25 cellular contexts compared by ENCODE assay signal in the genomic region with DNA sequence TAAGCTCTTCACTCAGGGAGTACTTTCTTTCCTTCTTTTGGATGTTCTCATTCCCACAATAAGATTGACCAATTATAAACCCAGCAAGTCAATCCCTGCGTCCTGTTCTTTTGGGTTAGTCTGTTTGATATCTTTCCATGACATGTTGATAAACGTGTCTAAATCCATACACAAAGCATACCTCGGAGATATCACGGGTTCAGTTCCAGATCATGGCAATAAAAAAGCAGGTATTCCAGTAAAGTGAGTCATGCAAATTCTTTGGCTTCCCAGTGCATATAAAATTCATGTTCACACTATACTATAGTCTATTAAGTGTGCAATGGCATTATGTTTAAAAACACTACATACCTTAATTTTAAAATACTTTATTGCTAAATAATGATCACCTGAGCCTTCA.
"Had no signal": no experiment of that assay in that cellular context is flagged by ENCODE, and none has a peak within 500 bp of the region (broad histone marks: within the 10 kb centered on the region; RNA-seq: fewer than 3 reads in every experiment).

No MANE protein-coding gene starts in this region.

- H3K4me3 Mint-ChIP-seq: activated CD4-positive, alpha-beta memory T cell treated with anti-CD3 and anti-CD28 coated beads, Interleukin-2, amount 10 ng/mL, durations not matched to agents 7 days and 5 days; activated CD4-positive, alpha-beta T cell treated with anti-CD3 and anti-CD28 coated beads, Interleukin-2, amount 10 ng/mL, durations not matched to agents 7 days and 5 days; activated T-cell treated with anti-CD3 and anti-CD28 coated beads, Interleukin-2, amount 50 U/mL, for 24 hours; dendritic cell treated with granulocyte-macrophage colony-stimulating factor and Interleukin-4, amounts not matched to agents 40 ng/mL and 50 ng/mL, for 4 days; naive B cell; nephron progenitor cell; stimulated activated effector memory CD8-positive, alpha-beta T cell treated with anti-CD3 and anti-CD28 coated beads, Interleukin-12 subunit alpha, Interleukin-12 subunit beta, amount 100 ng/mL, for 72 hours; stimulated activated naive CD8-positive, alpha-beta T cell treated with anti-CD3 and anti-CD28 coated beads, Interleukin-15, Interleukin-2, amounts not matched to agents 100 ng/mL and 50 ng/mL, for 24 hours; WTC11 had no signal

- H3K27me3 Mint-ChIP-seq: activated CD4-positive, alpha-beta memory T cell treated with anti-CD3 and anti-CD28 coated beads, Interleukin-2, amount 10 ng/mL, durations not matched to agents 7 days and 5 days; activated CD4-positive, alpha-beta T cell treated with anti-CD3 and anti-CD28 coated beads, Interleukin-2, amount 10 ng/mL, durations not matched to agents 7 days and 5 days; activated T-cell treated with anti-CD3 and anti-CD28 coated beads, Interleukin-2, amount 50 U/mL, for 24 hours; dendritic cell treated with granulocyte-macrophage colony-stimulating factor and Interleukin-4, amounts not matched to agents 40 ng/mL and 50 ng/mL, for 4 days; naive B cell; stimulated activated naive CD8-positive, alpha-beta T cell treated with anti-CD3 and anti-CD28 coated beads, Interleukin-15, Interleukin-2, amounts not matched to agents 100 ng/mL and 50 ng/mL, for 24 hours had no signal

- H3K9me3 ChIP-seq: esophagus squamous epithelium, gastroesophageal sphincter, neutrophil had no signal

- H3K4me1 Mint-ChIP-seq: activated CD4-positive, alpha-beta memory T cell treated with anti-CD3 and anti-CD28 coated beads, Interleukin-2, amount 10 ng/mL, durations not matched to agents 7 days and 5 days; activated CD4-positive, alpha-beta T cell treated with anti-CD3 and anti-CD28 coated beads, Interleukin-2, amount 10 ng/mL, durations not matched to agents 7 days and 5 days; naive B cell; nephron progenitor cell; stimulated activated effector memory CD8-positive, alpha-beta T cell treated with anti-CD3 and anti-CD28 coated beads, Interleukin-12 subunit alpha, Interleukin-12 subunit beta, amount 100 ng/mL, for 72 hours; WTC11 had no signal

- H3K27ac Mint-ChIP-seq: activated CD4-positive, alpha-beta memory T cell treated with anti-CD3 and anti-CD28 coated beads, Interleukin-2, amount 10 ng/mL, durations not matched to agents 7 days and 5 days; activated CD4-positive, alpha-beta T cell treated with anti-CD3 and anti-CD28 coated beads, Interleukin-2, amount 10 ng/mL, durations not matched to agents 7 days and 5 days; activated T-cell treated with anti-CD3 and anti-CD28 coated beads, Interleukin-2, amount 50 U/mL, for 24 hours; dendritic cell treated with granulocyte-macrophage colony-stimulating factor and Interleukin-4, amounts not matched to agents 40 ng/mL and 50 ng/mL, for 4 days; nephron progenitor cell; stimulated activated effector memory CD8-positive, alpha-beta T cell treated with anti-CD3 and anti-CD28 coated beads, Interleukin-12 subunit alpha, Interleukin-12 subunit beta, amount 100 ng/mL, for 72 hours; stimulated activated naive CD8-positive, alpha-beta T cell treated with anti-CD3 and anti-CD28 coated beads, Interleukin-15, Interleukin-2, amounts not matched to agents 100 ng/mL and 50 ng/mL, for 24 hours; WTC11 had no signal

- H3K9me3 Mint-ChIP-seq: WTC11 had no signal

- H3K36me3 ChIP-seq: neutrophil had no signal

- H3K27ac ChIP-seq: esophagus squamous epithelium, gastroesophageal sphincter, neutrophil had no signal

- H3K4me1 ChIP-seq: esophagus squamous epithelium, gastroesophageal sphincter had no signal

- DNase-seq: activated CD4-positive, alpha-beta memory T cell treated with anti-CD3 and anti-CD28 coated beads, Interleukin-2, amount 10 ng/mL, durations not matched to agents 7 days and 5 days; activated CD4-positive, alpha-beta T cell treated with anti-CD3 and anti-CD28 coated beads for 1 hour; activated CD4-positive, alpha-beta T cell treated with anti-CD3 and anti-CD28 coated beads, Interleukin-2, amount 10 ng/mL, durations not matched to agents 7 days and 5 days; activated CD8-positive, alpha-beta memory T cell treated with anti-CD3 and anti-CD28 coated beads, Interleukin-2, amount 50 U/mL, for 48 hours; activated gamma-delta T cell; activated naive CD4-positive, alpha-beta T cell treated with anti-CD3 and anti-CD28 coated beads, Interleukin-2, amount 50 U/mL, for 16 hours; activated T-cell treated with anti-CD3 and anti-CD28 coated beads, Interleukin-2, amount 50 U/mL, for 24 hours; amygdala; central memory CD4-positive, alpha-beta T cell; esophagus squamous epithelium; hippocampal formation; left cardiac atrium; left ventricle myocardium superior; naive B cell; nephron progenitor cell; small intestine; stimulated activated CD4-positive, alpha-beta T cell treated with anti-CD3 and anti-CD28 coated beads, Interleukin-4, amount 100 ng/mL, for 24 hours; T-helper 2 cell had no signal

- H3K36me3 Mint-ChIP-seq: naive B cell; stimulated activated effector memory CD8-positive, alpha-beta T cell treated with anti-CD3 and anti-CD28 coated beads, Interleukin-12 subunit alpha, Interleukin-12 subunit beta, amount 100 ng/mL, for 72 hours had no signal

- ATAC-seq: gastroesophageal sphincter; left cardiac atrium; left ventricle myocardium superior; sciatic nerve; stimulated activated effector memory CD8-positive, alpha-beta T cell treated with anti-CD3 and anti-CD28 coated beads, Interleukin-12 subunit alpha, Interleukin-12 subunit beta, amount 100 ng/mL, for 72 hours; WTC11 had no signal

- H3K4me3 ChIP-seq: esophagus squamous epithelium, gastroesophageal sphincter had no signal

- H3K27me3 ChIP-seq: esophagus squamous epithelium, gastroesophageal sphincter, neutrophil had no signal
